In the genomic region with DNA sequence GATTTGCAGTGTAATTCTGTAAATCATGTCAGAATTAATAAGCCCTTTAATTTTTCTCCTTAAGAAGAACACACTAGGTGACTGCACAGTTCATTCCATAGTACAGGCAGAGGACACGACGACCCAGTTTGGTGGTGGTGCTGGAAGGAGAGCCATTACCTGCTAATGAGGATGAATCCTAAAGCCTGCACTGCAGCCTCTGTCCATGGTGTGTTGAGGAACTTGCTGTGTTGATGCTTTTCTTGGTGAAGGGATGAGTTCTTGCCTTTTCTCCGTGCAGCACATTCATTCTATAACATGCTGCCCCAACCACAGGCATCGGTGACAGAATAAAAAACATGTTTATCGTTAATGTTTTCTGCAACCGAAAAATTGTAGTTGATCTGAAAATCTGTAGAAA, we compare ENCODE assay signal across 8 cellular contexts.
"Had no signal": no experiment of that assay in that cellular context is flagged by ENCODE, and none has a peak within 500 bp of the region (broad histone marks: within the 10 kb centered on the region; RNA-seq: fewer than 3 reads in every experiment).

No MANE protein-coding gene starts in this region.

- H2AFZ ChIP-seq: GM23248 had no signal

- DNase-seq: GM23248, H9, HCEC 1CT, HFFc6 had no signal

- H3K27ac ChIP-seq: GM23248, HL-60 had no signal

- H3K27ac Mint-ChIP-seq: H9, HFFc6, IgD-negative memory B cell had no signal

- H3K9me3 Mint-ChIP-seq: H9, HFFc6 had no signal

- ATAC-seq: HepG2, K562 had no signal

- H3K4me1 Mint-ChIP-seq: IgD-negative memory B cell had no signal

- H3K4me3 ChIP-seq: GM23248, K562 had no signal

- H3K4me3 Mint-ChIP-seq: H9, HFFc6, IgD-negative memory B cell had no signal
